Comparison of ENCODE assay signal across 20 cellular contexts in genomic region chr2:199833525-199833924, GRCh38. TPM values are rescaled to one million over a fixed set of nuclear protein-coding genes. Genes with fewer than 3 reads are reported as not detected.
DNase-seq lines count a peak whose midpoint lies in the region; ATAC-seq and TF ChIP-seq lines count a peak whose summit lies in the region.
"Had no signal": no experiment of that assay in that cellular context is flagged by ENCODE, and none has a peak within 500 bp of the region (broad histone marks: within the 10 kb centered on the region; RNA-seq: fewer than 3 reads in every experiment).

No MANE protein-coding gene starts in this region.

- no peaks in the 10 kb centered on the region for H3K9me3 Mint-ChIP-seq in activated naive CD4-positive, alpha-beta T cell treated with anti-CD3 and anti-CD28 coated beads, Interleukin-2, amount 50 U/mL, for 72 hours
- H3K9me3 Mint-ChIP-seq: activated naive CD8-positive, alpha-beta T cell treated with anti-CD3 and anti-CD28 coated beads, Interleukin-2, amount 10 ng/mL, durations not matched to agents 7 days and 5 days; activated T-helper 1 cell treated with anti-CD3 and anti-CD28 coated beads, Interleukin-12 subunit alpha, Interleukin-12 subunit beta, Interleukin-2, Interleukin-4 antibody, amounts not matched to agents 30 ng/mL and 10 ng/mL and 1 ng/mL, durations not matched to agents 14 hours and 24 hours and 36 hours; T-helper 1 cell treated with Interleukin-12 subunit alpha and Interleukin-12 subunit beta and Interleukin-4 antibody, amounts not matched to agents 30 μg/mL and 1 μg/mL, for 36 hours; WTC11 had no signal

- intact Hi-C loops in prostate gland (cut with DNase I): no loop called here

- ATAC-seq in activated naive CD4-positive, alpha-beta T cell treated with anti-CD3 and anti-CD28 coated beads, Interleukin-2, amount 50 U/mL, for 72 hours: no peak
- ATAC-seq in GM18520 (IDR thresholded peaks at IDR 0.05; ENCODE audit: unreplicated experiment): no peak
- ATAC-seq: WTC11 had no signal

- no peak overlapping the region for H3K4me3 ChIP-seq in SJCRH30
- no peak overlapping the region for H3K4me3 ChIP-seq in prostate gland
- H3K4me3 ChIP-seq: GM23248, lower lobe of right lung, ovary had no signal

- H3K9me3 ChIP-seq in SJCRH30 (replicated peaks): peaks cover 8% of the 10 kb centered on the region; the same call in 1 of the 2 replicates
- H3K9me3 ChIP-seq in prostate gland: no peaks in the 10 kb centered on the region
- H3K9me3 ChIP-seq: lower lobe of right lung, ovary had no signal

- H3K36me3 ChIP-seq in SJCRH30: peaks cover 3% of the 10 kb centered on the region; the same call in 1 of the 2 replicates
- no peaks in the 10 kb centered on the region for H3K36me3 ChIP-seq in prostate gland
- H3K36me3 ChIP-seq: lower lobe of right lung, ovary had no signal

- peaks cover 0 to 6% of the 10 kb centered on the region in 2 donors for H3K36me3 Mint-ChIP-seq in activated naive CD4-positive, alpha-beta T cell treated with anti-CD3 and anti-CD28 coated beads, Interleukin-2, amount 50 U/mL, for 72 hours
- H3K36me3 Mint-ChIP-seq: activated naive CD8-positive, alpha-beta T cell treated with anti-CD3 and anti-CD28 coated beads, Interleukin-2, amount 10 ng/mL, durations not matched to agents 7 days and 5 days; WTC11 had no signal

- 28% methylated on average over 1 of the region's 1 CpG for WGBS in prostate gland

- no peak overlapping the region for H3K27ac Mint-ChIP-seq in activated naive CD4-positive, alpha-beta T cell treated with anti-CD3 and anti-CD28 coated beads, Interleukin-2, amount 50 U/mL, for 72 hours
- H3K27ac Mint-ChIP-seq: activated naive CD8-positive, alpha-beta T cell treated with anti-CD3 and anti-CD28 coated beads, Interleukin-2, amount 10 ng/mL, durations not matched to agents 7 days and 5 days; activated T-helper 1 cell treated with anti-CD3 and anti-CD28 coated beads, Interleukin-12 subunit alpha, Interleukin-12 subunit beta, Interleukin-2, Interleukin-4 antibody, amounts not matched to agents 30 ng/mL and 10 ng/mL and 1 ng/mL, durations not matched to agents 14 hours and 24 hours and 36 hours; T-helper 1 cell treated with Interleukin-12 subunit alpha and Interleukin-12 subunit beta and Interleukin-4 antibody, amounts not matched to agents 30 μg/mL and 1 μg/mL, for 36 hours; WTC11 had no signal

- H3K27ac ChIP-seq in SJCRH30 (no peak overlapping the region; the same call in 1 of the 2 replicates), prostate gland (no peak overlapping the region)
- H3K27ac ChIP-seq: C4-2B, GM23248, lower lobe of right lung, ovary had no signal

- no peak for TF ChIP-seq CTCF in prostate gland (IDR thresholded peaks at IDR 0.05)

- no peak for TF ChIP-seq POLR2A in prostate gland (IDR thresholded peaks at IDR 0.05)

- H3K4me1 ChIP-seq in SJCRH30 (peaks cover 28% of the 10 kb centered on the region), prostate gland (replicated peaks) (no peaks in the 10 kb centered on the region)
- H3K4me1 ChIP-seq: lower lobe of right lung had no signal

- peak; percentile 69 for DNase-seq in NCI-H510A treated with DMSO at 0.1 percent for 48 hours (lab: John Stamatoyannopoulos, UW)
- DNase-seq in NCI-H510A (lab: John Stamatoyannopoulos, UW): no peak
- DNase-seq in SJCRH30: peak; percentile 50 to 75
- peak; percentile 0 for DNase-seq in iris pigment epithelial cell (ENCODE audit: low read depth)
- DNase-seq in prostate gland (ENCODE audit: low spot score): no peak
- DNase-seq in mucosa of gallbladder (ENCODE audit: low spot score): no peak
- DNase-seq in activated naive CD4-positive, alpha-beta T cell treated with anti-CD3 and anti-CD28 coated beads, Interleukin-2, amount 50 U/mL, for 72 hours (ENCODE audit: low spot score in 2 of 2): no peak
- DNase-seq: activated CD8-positive, alpha-beta memory T cell treated with anti-CD3 and anti-CD28 coated beads for 24 hours; activated naive CD8-positive, alpha-beta T cell treated with anti-CD3 and anti-CD28 coated beads, Interleukin-2, amount 10 ng/mL, durations not matched to agents 7 days and 5 days; GM23248; lower lobe of right lung; NCI-H446; ovary; SIG-M5; stimulated activated CD4-positive, alpha-beta T cell treated with anti-CD3 and anti-CD28 coated beads, Interleukin-4, amount 100 ng/mL, for 1 hour had no signal

- H3K27me3 ChIP-seq in SJCRH30 (no peaks in the 10 kb centered on the region), prostate gland (replicated peaks; ENCODE audit: insufficient read depth) (no peaks in the 10 kb centered on the region)
- H3K27me3 ChIP-seq: ovary had no signal

RNA-seq across cellular contexts. Expression of gene FTCDNL1, which starts 17.5 kb away (rescaled TPM):
- 1.5 and 2.6 TPM in 2 replicates for total RNA-seq in SJCRH30 (2014; rRNA removed; shearing (Covaris generic))
- total RNA-seq in prostate gland (1 to 10 TPM; 4.9 to 5.7 TPM), mucosa of gallbladder (3.1 TPM)
- 1 to 10 TPM in 1 of 2 donors, under 1 TPM in 1; 0.55 to 3.9 TPM for total RNA-seq in activated naive CD4-positive, alpha-beta T cell treated with anti-CD3 and anti-CD28 coated beads, Interleukin-2, amount 50 U/mL, for 72 hours

Comparison
In these comparisons a context has a peak if more than half of its experiments do, and no peak if none do; other contexts are left out.
1. DNase-seq: peak in NCI-H510A treated with DMSO at 0.1 percent for 48 hours (single experiment), SJCRH30 (2 of 2) and iris pigment epithelial cell (single experiment); none in NCI-H510A (single experiment), prostate gland (single experiment), mucosa of gallbladder (single experiment) and activated naive CD4-positive, alpha-beta T cell treated with anti-CD3 and anti-CD28 coated beads, Interleukin-2, amount 50 U/mL, for 72 hours (0 of 2).